19 cellular contexts compared by ENCODE assay signal in genomic region chr1:36829066-36829465, GRCh38.
A peak's percentile ranks its signal among the peaks of the same experiment; 100 is the strongest.
DNase-seq lines count a peak whose midpoint lies in the region; ATAC-seq, FAIRE-seq and TF ChIP-seq lines count a peak whose summit lies in the region.
"Had no signal": no experiment of that assay in that cellular context is flagged by ENCODE, and none has a peak within 500 bp of the region (broad histone marks: within the 10 kb centered on the region; RNA-seq: fewer than 3 reads in every experiment).

No MANE protein-coding gene starts in this region.

- H3K27me3 Mint-ChIP-seq in MCF 10A (ENCODE audit: insufficient read depth, unreplicated experiment): peaks cover 33% of the 10 kb centered on the region
- peaks cover 22% of the 10 kb centered on the region for H3K27me3 Mint-ChIP-seq in nephron (ENCODE audit: low read depth)
- H3K27me3 Mint-ChIP-seq in activated naive CD8-positive, alpha-beta T cell treated with anti-CD3 and anti-CD28 coated beads, Interleukin-2, amount 50 U/mL, for 24 hours: peaks cover 11% of the 10 kb centered on the region

- H3K4me2 ChIP-seq in mammary epithelial cell (ENCODE audit: insufficient read depth, low read depth, low read length): no peak overlapping the region
- H3K4me2 ChIP-seq: BLaER1, GM23338 had no signal

- no peak overlapping the region for H3K4me3 Mint-ChIP-seq in MCF 10A (ENCODE audit: unreplicated experiment)
- no peak overlapping the region for H3K4me3 Mint-ChIP-seq in nephron
- H3K4me3 Mint-ChIP-seq in activated naive CD8-positive, alpha-beta T cell treated with anti-CD3 and anti-CD28 coated beads, Interleukin-2, amount 50 U/mL, for 24 hours: no peak overlapping the region
- H3K4me3 Mint-ChIP-seq: CD8-positive, alpha-beta T cell; GM23338 had no signal

- no peak overlapping the region for H3K9ac ChIP-seq in mammary epithelial cell (ENCODE audit: insufficient read depth, low read length)
- H3K9ac ChIP-seq: BLaER1 had no signal

- TF ChIP-seq CTCF in MCF 10A (IDR thresholded peaks at IDR 0.05; ENCODE audit: unreplicated experiment) (no peak), mammary epithelial cell (conservative IDR thresholded peaks at IDR 0.05 in 1 of 2, IDR thresholded peaks at IDR 0.05 in 1 of 2; ENCODE audit: extremely low read depth in 1 of 2, insufficient read depth in 1 of 2, low read depth in 1 of 2, low read length in 2 of 2) (no peak), bronchial epithelial cell (IDR thresholded peaks at IDR 0.05; ENCODE audit: insufficient read depth, low read length, severe bottlenecking) (no peak), nephron (IDR thresholded peaks at IDR 0.05; ENCODE audit: unreplicated experiment in 3 of 3) (no peak)

- no peaks in the 10 kb centered on the region for H3K27me3 ChIP-seq in mammary epithelial cell (ENCODE audit: insufficient read depth, low read length)
- H3K27me3 ChIP-seq in bronchial epithelial cell (ENCODE audit: control insufficient read depth, insufficient read depth, low read length): no peaks in the 10 kb centered on the region
- H3K27me3 ChIP-seq: BLaER1 had no signal

- H3K27ac Mint-ChIP-seq in MCF 10A (ENCODE audit: low read depth, unreplicated experiment) (no peak overlapping the region), nephron (peak overlapping the region in 2 of 3 experiments; percentile 19 to 49)
- no peak overlapping the region for H3K27ac Mint-ChIP-seq in activated naive CD8-positive, alpha-beta T cell treated with anti-CD3 and anti-CD28 coated beads, Interleukin-2, amount 50 U/mL, for 24 hours
- H3K27ac Mint-ChIP-seq: CD8-positive, alpha-beta T cell; GM23338 had no signal

- H3K27ac ChIP-seq in mammary epithelial cell (ENCODE audit: insufficient read depth, low read depth, low read length): no peak overlapping the region
- H3K27ac ChIP-seq: 22Rv1, BLaER1, SK-N-MC had no signal

- no peak overlapping the region for H3K4me3 ChIP-seq in mammary epithelial cell (replicated peaks in 1 of 3; ENCODE audit: insufficient read depth in 1 of 3, low read depth in 2 of 3, low read length in 3 of 3)
- H3K4me3 ChIP-seq in bronchial epithelial cell (ENCODE audit: low read depth, low read length): no peak overlapping the region
- H3K4me3 ChIP-seq: BLaER1, GM23338, SK-N-MC had no signal

- dilution Hi-C loops in mammary epithelial cell (cut with HindIII; ENCODE audit: low sequenced_read_pairs): no loop called here

- POLR2A ChIA-PET in MCF 10A (lab: Yijun Ruan, JAX): no interaction called here

- H4K20me1 ChIP-seq in mammary epithelial cell (ENCODE audit: insufficient read depth, low read length): no peaks in the 10 kb centered on the region
- H4K20me1 ChIP-seq: BLaER1 had no signal

- whole genome bisulfite sequencing in mammary epithelial cell (ENCODE audit: low coverage, missing lambda C conversion rate): 55% methylated on average over 6 of the region's 6 CpGs

- CTCF ChIA-PET in MCF 10A (lab: Yijun Ruan, JAX) (no interaction called here), mammary epithelial cell (lab: Charles Lee; ENCODE audit: low non-redundant PET) (no interaction called here)

- intact Hi-C loops in MCF 10A (cut with micrococcal nuclease) (no loop called here), mammary epithelial cell (cut with micrococcal nuclease) (no loop called here)

- no peak overlapping the region for H2AFZ ChIP-seq in mammary epithelial cell (ENCODE audit: low read depth, low read length)
- H2AFZ ChIP-seq: GM23338 had no signal

- BruUV-seq in MCF 10A (replicated peaks; lab: Mats Ljungman, UMichigan): no TSS peak
- BruUV-seq in mammary epithelial cell (replicated peaks; lab: Mats Ljungman, UMichigan): no TSS peak

- H3K4me1 Mint-ChIP-seq in MCF 10A (ENCODE audit: insufficient read depth, unreplicated experiment): no peaks in the 10 kb centered on the region
- peaks cover 35% of the 10 kb centered on the region for H3K4me1 Mint-ChIP-seq in nephron
- H3K4me1 Mint-ChIP-seq in activated naive CD8-positive, alpha-beta T cell treated with anti-CD3 and anti-CD28 coated beads, Interleukin-2, amount 50 U/mL, for 24 hours: no peaks in the 10 kb centered on the region

- ATAC-seq in HG02678 (IDR thresholded peaks at IDR 0.05; ENCODE audit: unreplicated experiment): no peak
- no peak for ATAC-seq in activated naive CD8-positive, alpha-beta T cell treated with anti-CD3 and anti-CD28 coated beads, Interleukin-2, amount 50 U/mL, for 24 hours
- ATAC-seq in HG02981 (IDR thresholded peaks at IDR 0.05; ENCODE audit: unreplicated experiment): no peak
- ATAC-seq: CD8-positive, alpha-beta T cell; GM23338; HCT116; Panc1 had no signal

- no peaks in the 10 kb centered on the region for H3K4me1 ChIP-seq in mammary epithelial cell (ENCODE audit: insufficient read depth, low read length)

- H3K79me2 ChIP-seq in mammary epithelial cell (ENCODE audit: insufficient read depth, low read length): no peaks in the 10 kb centered on the region

- H3K9me3 Mint-ChIP-seq in MCF 10A (ENCODE audit: unreplicated experiment) (no peaks in the 10 kb centered on the region), nephron (no peaks in the 10 kb centered on the region)
- no peaks in the 10 kb centered on the region for H3K9me3 Mint-ChIP-seq in activated naive CD8-positive, alpha-beta T cell treated with anti-CD3 and anti-CD28 coated beads, Interleukin-2, amount 50 U/mL, for 24 hours
- H3K9me3 Mint-ChIP-seq: CD8-positive, alpha-beta T cell; GM23338 had no signal

- H3K36me3 ChIP-seq in mammary epithelial cell (ENCODE audit: insufficient read depth, low read length): no peaks in the 10 kb centered on the region
- no peaks in the 10 kb centered on the region for H3K36me3 ChIP-seq in bronchial epithelial cell (ENCODE audit: control insufficient read depth, insufficient read depth, low read length)
- H3K36me3 ChIP-seq: BLaER1 had no signal

- in situ Hi-C loops in mammary epithelial cell (cut with MboI; ENCODE audit: low sequenced_read_pairs in 2 of 2): no loop called here

- H3K9me3 ChIP-seq in mammary epithelial cell (replicated peaks; ENCODE audit: insufficient read depth, low read length): no peaks in the 10 kb centered on the region
- H3K9me3 ChIP-seq: BLaER1 had no signal

- peak; percentile 36 for DNase-seq in MCF 10A (ENCODE audit: unreplicated experiment)
- DNase-seq in mammary epithelial cell: no peak
- peak; percentile 3 for DNase-seq in bronchial epithelial cell (ENCODE audit: low read depth)
- DNase-seq in NCI-H1436 (lab: John Stamatoyannopoulos, UW): no peak
- DNase-seq in activated naive CD8-positive, alpha-beta T cell treated with anti-CD3 and anti-CD28 coated beads, Interleukin-2, amount 50 U/mL, for 24 hours: no peak
- DNase-seq: CD8-positive, alpha-beta T cell; DMS79 treated with DMSO at 0.1 percent for 48 hours; NCI-H1417; NCI-H1930 had no signal

- FAIRE-seq in bronchial epithelial cell (lab: Jason Lieb, UNC): no peak
- FAIRE-seq: G401.6 had no signal

- H3K36me3 Mint-ChIP-seq in MCF 10A (ENCODE audit: insufficient read depth, unreplicated experiment): no peaks in the 10 kb centered on the region
- H3K36me3 Mint-ChIP-seq in nephron (ENCODE audit: low read depth): no peaks in the 10 kb centered on the region
- no peaks in the 10 kb centered on the region for H3K36me3 Mint-ChIP-seq in activated naive CD8-positive, alpha-beta T cell treated with anti-CD3 and anti-CD28 coated beads, Interleukin-2, amount 50 U/mL, for 24 hours (ENCODE audit: low read depth)
- H3K36me3 Mint-ChIP-seq: CD8-positive, alpha-beta T cell had no signal

Comparison
In these comparisons a context has a peak if more than half of its experiments do, and no peak if none do; other contexts are left out.
1. DNase-seq: peak in MCF 10A (single experiment) and bronchial epithelial cell (single experiment); none in mammary epithelial cell (single experiment), NCI-H1436 (single experiment) and activated naive CD8-positive, alpha-beta T cell treated with anti-CD3 and anti-CD28 coated beads, Interleukin-2, amount 50 U/mL, for 24 hours (single experiment).
2. H3K27ac Mint-ChIP-seq: peak in nephron (2 of 3); none in MCF 10A (single experiment) and activated naive CD8-positive, alpha-beta T cell treated with anti-CD3 and anti-CD28 coated beads, Interleukin-2, amount 50 U/mL, for 24 hours (single experiment).